In genomic region chr19:3984908-3985642, GRCh38 we compare ENCODE assay signal across 1 cellular context.
A peak's percentile ranks its signal among the peaks of the same experiment; 100 is the strongest.
TF ChIP-seq lines count a peak whose summit lies in the region.

TSS of gene EEF2 (minus strand) at chr19:3985463. CDS start at chr19:3985380, 83 bp downstream.

TF ChIP-seq in K562, 482 proteins besides CTCF, POLR2A, EP300 and RAD21 (continued from another document and continues in another):
- TF ChIP-seq NKRF (IDR thresholded peaks at IDR 0.05; ENCODE audit: borderline replicate concordance) (peak; percentile 47; the same call in 1 of the 2 replicates), MBD1 (CRISPR knock-in tag; IDR thresholded peaks at IDR 0.05) (no peak), ZFPM2 (CRISPR knock-in tag; IDR thresholded peaks at IDR 0.05) (no peak), SAFB (IDR thresholded peaks at IDR 0.05; ENCODE audit: borderline replicate concordance, low read depth, low read length) (0 out of 2 replicates have a peak, but pooled peaks have one; percentile 42), CTBP1 (IDR thresholded peaks at IDR 0.05; ENCODE audit: borderline replicate concordance) (peak; percentile 68), SREBF1 (IDR thresholded peaks at IDR 0.05; ENCODE audit: borderline replicate concordance, low read depth, low read length) (no peak), TEAD1 (CRISPR knock-in tag; IDR thresholded peaks at IDR 0.05) (peak in 1 of 2 experiments; percentile 38; a peak in 2 of 4 replicates), ZNF592 (IDR thresholded peaks at IDR 0.05) (no peak; the same call in 1 of the 2 replicates), ZNF274 (IDR thresholded peaks at IDR 0.05; ENCODE audit: borderline replicate concordance, low read depth, low read length) (peak; percentile 41; the same call in 1 of the 2 replicates), ZNF740 (CRISPR knock-in tag; IDR thresholded peaks at IDR 0.05) (peak; percentile 69; the same call in 1 of the 2 replicates), ZNF740 (tag; IDR thresholded peaks at IDR 0.05) (no peak), ESRRA (IDR thresholded peaks at IDR 0.05; ENCODE audit: borderline replicate concordance, low read depth) (peak; percentile 66), ZNF76 (CRISPR knock-in tag; IDR thresholded peaks at IDR 0.05; ENCODE audit: borderline replicate concordance) (no peak), SIX5 (IDR thresholded peaks at IDR 0.05; ENCODE audit: borderline replicate concordance in 1 of 2, insufficient read depth in 1 of 2, low read depth in 1 of 2, low read length in 2 of 2) (no peak), ZBTB49 (CRISPR knock-in tag; IDR thresholded peaks at IDR 0.05; ENCODE audit: borderline replicate concordance) (peak; percentile 77), ZNF143 (CRISPR knock-in tag; IDR thresholded peaks at IDR 0.05) (no peak; the same call in 1 of the 2 replicates), ATF6 (CRISPR knock-in tag; IDR thresholded peaks at IDR 0.05) (0 out of 2 replicates have a peak, but pooled peaks have one; percentile 72), USF2 (CRISPR knock-in tag; IDR thresholded peaks at IDR 0.05) (peak; percentile 98), GTF3C2 (IDR thresholded peaks at IDR 0.05; ENCODE audit: borderline replicate concordance, extremely low read depth, insufficient read length) (no peak), CBX5 (IDR thresholded peaks at IDR 0.05; ENCODE audit: borderline replicate concordance, low read depth) (no peak), ZNF212 (CRISPR knock-in tag; IDR thresholded peaks at IDR 0.05) (no peak), ZNF512 (tag; IDR thresholded peaks at IDR 0.05) (no peak)
